Comparison of ENCODE assay signal across 12 cellular contexts in the genomic region with DNA sequence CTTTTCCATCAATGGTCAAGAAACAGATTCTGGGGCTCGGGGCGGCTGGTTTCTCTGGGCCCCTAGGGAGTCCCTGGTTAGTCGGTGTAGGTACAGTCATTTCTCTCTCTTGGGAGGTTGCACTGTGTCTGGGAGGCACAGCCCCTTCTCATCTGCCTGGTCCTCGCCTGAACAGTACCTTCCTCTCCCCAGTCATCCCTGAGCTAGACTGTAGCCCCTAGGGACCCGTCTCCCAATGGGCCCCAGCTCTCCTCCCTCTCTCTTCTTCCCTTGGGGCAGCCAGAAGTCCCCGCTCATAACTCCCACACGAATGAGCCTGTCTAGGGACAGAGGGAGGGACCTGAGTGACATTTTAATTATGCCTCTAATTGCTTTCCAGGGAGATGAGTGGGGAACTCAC. TPM values are rescaled to one million over a fixed set of nuclear protein-coding genes. Genes with fewer than 3 reads are reported as not detected.
DNase-seq lines count a peak whose midpoint lies in the region; ATAC-seq and TF ChIP-seq lines count a peak whose summit lies in the region.
"Had no signal": no experiment of that assay in that cellular context is flagged by ENCODE, and none has a peak within 500 bp of the region (broad histone marks: within the 10 kb centered on the region; RNA-seq: fewer than 3 reads in every experiment).

No MANE protein-coding gene starts in this region.

- no peak overlapping the region for H3K27ac ChIP-seq in aorta (ENCODE audit: low read depth in 1 of 2, low read length in 2 of 2)
- H3K27ac ChIP-seq: SJSA1 had no signal

- TF ChIP-seq CTCF in GM10248 (IDR thresholded peaks at IDR 0.05; ENCODE audit: control extremely low read depth, extremely low read depth, low read depth, missing control alignments) = no peak

- peak; percentile 73 for DNase-seq in GM10248 (ENCODE audit: extremely low spot score)
- DNase-seq in NCI-H2107 treated with DMSO at 0.1 percent for 48 hours (lab: John Stamatoyannopoulos, UW; ENCODE audit: unreplicated experiment) = peak; percentile 62
- DNase-seq in activated T-cell treated with anti-CD3 and anti-CD28 coated beads, Interleukin-2, amount 50 U/mL, for 1 hour = no peak
- DNase-seq in activated CD4-positive, alpha-beta T cell treated with anti-CD3 and anti-CD28 coated beads for 4 hours = no peak
- no peak for DNase-seq in aorta
- no peak for DNase-seq in mucosa of gallbladder (ENCODE audit: low spot score)
- DNase-seq: AML-193, cortex of kidney, MV-4-11 had no signal

- ATAC-seq in GM19351 (IDR thresholded peaks at IDR 0.05; ENCODE audit: unreplicated experiment) = peak; percentile 95
- ATAC-seq in HG02885 (IDR thresholded peaks at IDR 0.05; ENCODE audit: poor library complexity, unreplicated experiment) = peak; percentile 94
- no peak for ATAC-seq in aorta (ENCODE audit: low FRiP score)

- H3K9me3 ChIP-seq in aorta (ENCODE audit: control insufficient read depth, low read length) = no peaks in the 10 kb centered on the region
- H3K9me3 ChIP-seq: SJSA1 had no signal

- POLR2A ChIA-PET in GM10248 (lab: Yijun Ruan, JAX) = no interaction called here

- peaks cover 0 to 3% of the 10 kb centered on the region in 2 donors for H3K4me1 ChIP-seq in aorta (ENCODE audit: control insufficient read depth in 1 of 2, insufficient read depth in 2 of 2, low read length in 2 of 2)

- CTCF ChIA-PET in GM10248 (lab: Yijun Ruan, JAX) = interaction anchor here (1.2 to 2.4 kb wide), 5 partner anchors 11 to 554 kb away, joined by 3 to 8 read pairs (median 8); a partner anchor contains a TSS

- H3K36me3 ChIP-seq in aorta (ENCODE audit: control insufficient read depth in 1 of 2, insufficient read depth in 2 of 2, low read length in 1 of 2) = no peaks in the 10 kb centered on the region

- 81 to 84% methylated on average over 7 of the region's 7 CpGs for WGBS in aorta, 2 donors

- H3K27me3 ChIP-seq in aorta (ENCODE audit: control insufficient read depth in 1 of 2, insufficient read depth in 2 of 2, low read length in 1 of 2) = no peaks in the 10 kb centered on the region
- H3K27me3 ChIP-seq: SJSA1 had no signal

- H3K4me3 ChIP-seq in aorta (ENCODE audit: low read length in 2 of 2) = no peak overlapping the region
- H3K4me3 ChIP-seq: SJSA1 had no signal

- intact Hi-C loops in aorta (cut with DNase I) = no loop called here

RNA-seq across cellular contexts. Expression of a gene that starts 20.2 kb away (rescaled TPM):
- total RNA-seq in aorta (under 1 TPM in 1 of 2 donors, not detected in 1; 0.81 TPM), mucosa of gallbladder (not detected)
- not detected for polyA plus RNA-seq in aorta

RNA-seq across cellular contexts. Expression of a gene that starts 29.9 kb away (rescaled TPM):
- total RNA-seq in aorta (10 to 100 TPM; 62.8 to 73.7 TPM), mucosa of gallbladder (77.6 TPM)
- 10 to 100 TPM; 23.6 to 23.8 TPM for polyA plus RNA-seq in aorta

Comparison
In these comparisons a context has a peak if more than half of its experiments do, and no peak if none do; other contexts are left out.
1. DNase-seq: peak in GM10248 (single experiment) and NCI-H2107 treated with DMSO at 0.1 percent for 48 hours (single experiment); none in activated T-cell treated with anti-CD3 and anti-CD28 coated beads, Interleukin-2, amount 50 U/mL, for 1 hour (single experiment), activated CD4-positive, alpha-beta T cell treated with anti-CD3 and anti-CD28 coated beads for 4 hours (0 of 2), aorta (0 of 2) and mucosa of gallbladder (single experiment).